Comparison of ENCODE assay signal across 8 cellular contexts in the genomic region with DNA sequence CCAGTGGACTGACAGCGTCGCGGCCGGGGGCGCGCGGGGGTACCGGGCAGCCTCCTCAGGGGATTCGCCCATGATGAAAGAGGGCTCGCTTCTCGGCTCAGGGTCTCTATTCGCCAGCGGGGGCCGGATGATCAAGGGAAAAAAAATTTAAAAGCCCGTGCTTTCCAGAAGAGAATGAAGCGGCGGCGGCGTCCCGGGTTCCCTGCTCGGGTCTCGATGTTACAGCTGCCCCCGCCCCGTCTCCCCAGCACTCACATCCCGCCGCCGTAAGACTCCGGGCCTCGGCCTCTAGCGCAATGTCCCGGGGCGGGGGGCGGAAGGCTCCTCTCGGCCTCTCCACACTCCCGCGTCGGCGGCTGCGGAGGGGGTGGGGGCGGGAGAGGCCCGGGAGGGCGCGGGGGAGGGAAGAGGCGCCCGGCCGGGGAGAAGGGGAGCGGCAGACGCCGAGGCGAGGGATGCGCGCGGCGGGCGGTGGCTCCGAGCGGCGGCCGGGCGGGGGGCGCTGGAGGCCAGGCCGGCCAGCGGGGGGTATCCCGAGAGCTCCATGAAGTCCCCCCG. TPM values are rescaled to one million over a fixed set of nuclear protein-coding genes. Genes with fewer than 3 reads are reported as not detected.
DNase-seq lines count a peak whose midpoint lies in the region; ATAC-seq and TF ChIP-seq lines count a peak whose summit lies in the region.

No MANE protein-coding gene starts in this region.

- H3K4me3 ChIP-seq in esophagus squamous epithelium: peak overlapping the region; percentile 38 to 74 (median 57)

- H3K36me3 Mint-ChIP-seq in WTC11: no peaks in the 10 kb centered on the region
- no peaks in the 10 kb centered on the region for H3K36me3 Mint-ChIP-seq in osteocyte (ENCODE audit: unreplicated experiment)

- H3K36me3 ChIP-seq in esophagus squamous epithelium: no peaks in the 10 kb centered on the region

- peaks cover 10 to 42% (median 16%) of the 10 kb centered on the region in 3 donors for H3K4me1 ChIP-seq in esophagus squamous epithelium

- no peak overlapping the region for H3K27ac Mint-ChIP-seq in WTC11
- H3K27ac Mint-ChIP-seq in osteocyte (ENCODE audit: unreplicated experiment): no peak overlapping the region

- no peaks in the 10 kb centered on the region for H3K9me3 Mint-ChIP-seq in WTC11
- no peaks in the 10 kb centered on the region for H3K9me3 Mint-ChIP-seq in osteocyte (ENCODE audit: unreplicated experiment)

- 2% methylated on average over 9 of the region's 65 CpGs; no CpG with 5 or more reads in 1 of the 2 donors for WGBS in esophagus squamous epithelium, 2 donors

- peaks cover 21% of the 10 kb centered on the region for H3K4me1 Mint-ChIP-seq in WTC11
- H3K4me1 Mint-ChIP-seq in osteocyte (ENCODE audit: unreplicated experiment): peaks cover 52% of the 10 kb centered on the region

- peak; percentile 14 for ATAC-seq in WTC11
- ATAC-seq in GM21447 (IDR thresholded peaks at IDR 0.05; ENCODE audit: unreplicated experiment): no peak
- ATAC-seq in GM19463 (IDR thresholded peaks at IDR 0.05; ENCODE audit: unreplicated experiment): no peak

- H3K4me3 Mint-ChIP-seq in WTC11 (peak overlapping the region; percentile 66), osteocyte (ENCODE audit: unreplicated experiment) (peak overlapping the region; percentile 73)

- DNase-seq in EH (ENCODE audit: low read depth): peak; percentile 41
- DNase-seq in WTC11 (ENCODE audit: low spot score): peak; percentile 63
- DNase-seq in esophagus squamous epithelium (lab: John Stamatoyannopoulos, UW): no peak
- no peak for DNase-seq in osteocyte (ENCODE audit: extremely low spot score, unreplicated experiment)
- DNase-seq in HK-2 (ENCODE audit: unreplicated experiment): no peak
- no peak for DNase-seq in NCI-H446 (lab: John Stamatoyannopoulos, UW)

- H3K27me3 Mint-ChIP-seq in WTC11 (ENCODE audit: low read depth) (peaks cover 91% of the 10 kb centered on the region), osteocyte (ENCODE audit: unreplicated experiment) (no peaks in the 10 kb centered on the region)

- TF ChIP-seq POLR2A in esophagus squamous epithelium (IDR thresholded peaks at IDR 0.05): no peak

- peak overlapping the region; percentile 68 to 83 (median 76) for H3K27ac ChIP-seq in esophagus squamous epithelium

- POLR2A ChIA-PET in WTC11 (lab: Charles Lee): interaction anchor here (0.6 to 1.5 kb wide), 4 partner anchors 9 to 488 kb away, joined by 3 to 4 read pairs (median 3); no protein-coding TSS in a partner anchor

- TF ChIP-seq CTCF in WTC11 (IDR thresholded peaks at IDR 0.05) (no peak), esophagus squamous epithelium (IDR thresholded peaks at IDR 0.05) (no peak), osteocyte (IDR thresholded peaks at IDR 0.05) (no peak)

- no peaks in the 10 kb centered on the region for H3K9me3 ChIP-seq in esophagus squamous epithelium

- intact Hi-C loops in esophagus squamous epithelium (cut with DNase I): no loop called here

- H3K27me3 ChIP-seq in esophagus squamous epithelium: peaks cover 11 to 67% (median 16%) of the 10 kb centered on the region in 4 donors

- CTCF ChIA-PET in WTC11 (lab: Charles Lee): interaction anchor here (0.5 to 3.6 kb wide), 12 partner anchors 10 to 233 kb away, joined by 3 to 27 read pairs (median 5); a partner anchor contains a TSS

TF ChIP-seq in WTC11, 78 proteins besides CTCF, POLR2A, EP300 and RAD21:
- TF ChIP-seq, protein P1, sequence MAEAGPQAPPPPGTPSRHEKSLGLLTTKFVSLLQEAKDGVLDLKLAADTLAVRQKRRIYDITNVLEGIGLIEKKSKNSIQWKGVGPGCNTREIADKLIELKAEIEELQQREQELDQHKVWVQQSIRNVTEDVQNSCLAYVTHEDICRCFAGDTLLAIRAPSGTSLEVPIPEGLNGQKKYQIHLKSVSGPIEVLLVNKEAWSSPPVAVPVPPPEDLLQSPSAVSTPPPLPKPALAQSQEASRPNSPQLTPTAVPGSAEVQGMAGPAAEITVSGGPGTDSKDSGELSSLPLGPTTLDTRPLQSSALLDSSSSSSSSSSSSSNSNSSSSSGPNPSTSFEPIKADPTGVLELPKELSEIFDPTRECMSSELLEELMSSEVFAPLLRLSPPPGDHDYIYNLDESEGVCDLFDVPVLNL (CRISPR knock-in tag; IDR thresholded peaks at IDR 0.05; ENCODE audit: borderline replicate concordance, low read depth): no peak
- TF ChIP-seq, protein P2, sequence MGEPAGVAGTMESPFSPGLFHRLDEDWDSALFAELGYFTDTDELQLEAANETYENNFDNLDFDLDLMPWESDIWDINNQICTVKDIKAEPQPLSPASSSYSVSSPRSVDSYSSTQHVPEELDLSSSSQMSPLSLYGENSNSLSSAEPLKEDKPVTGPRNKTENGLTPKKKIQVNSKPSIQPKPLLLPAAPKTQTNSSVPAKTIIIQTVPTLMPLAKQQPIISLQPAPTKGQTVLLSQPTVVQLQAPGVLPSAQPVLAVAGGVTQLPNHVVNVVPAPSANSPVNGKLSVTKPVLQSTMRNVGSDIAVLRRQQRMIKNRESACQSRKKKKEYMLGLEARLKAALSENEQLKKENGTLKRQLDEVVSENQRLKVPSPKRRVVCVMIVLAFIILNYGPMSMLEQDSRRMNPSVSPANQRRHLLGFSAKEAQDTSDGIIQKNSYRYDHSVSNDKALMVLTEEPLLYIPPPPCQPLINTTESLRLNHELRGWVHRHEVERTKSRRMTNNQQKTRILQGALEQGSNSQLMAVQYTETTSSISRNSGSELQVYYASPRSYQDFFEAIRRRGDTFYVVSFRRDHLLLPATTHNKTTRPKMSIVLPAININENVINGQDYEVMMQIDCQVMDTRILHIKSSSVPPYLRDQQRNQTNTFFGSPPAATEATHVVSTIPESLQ (CRISPR knock-in tag; IDR thresholded peaks at IDR 0.05): no peak
- TF ChIP-seq, protein P3, sequence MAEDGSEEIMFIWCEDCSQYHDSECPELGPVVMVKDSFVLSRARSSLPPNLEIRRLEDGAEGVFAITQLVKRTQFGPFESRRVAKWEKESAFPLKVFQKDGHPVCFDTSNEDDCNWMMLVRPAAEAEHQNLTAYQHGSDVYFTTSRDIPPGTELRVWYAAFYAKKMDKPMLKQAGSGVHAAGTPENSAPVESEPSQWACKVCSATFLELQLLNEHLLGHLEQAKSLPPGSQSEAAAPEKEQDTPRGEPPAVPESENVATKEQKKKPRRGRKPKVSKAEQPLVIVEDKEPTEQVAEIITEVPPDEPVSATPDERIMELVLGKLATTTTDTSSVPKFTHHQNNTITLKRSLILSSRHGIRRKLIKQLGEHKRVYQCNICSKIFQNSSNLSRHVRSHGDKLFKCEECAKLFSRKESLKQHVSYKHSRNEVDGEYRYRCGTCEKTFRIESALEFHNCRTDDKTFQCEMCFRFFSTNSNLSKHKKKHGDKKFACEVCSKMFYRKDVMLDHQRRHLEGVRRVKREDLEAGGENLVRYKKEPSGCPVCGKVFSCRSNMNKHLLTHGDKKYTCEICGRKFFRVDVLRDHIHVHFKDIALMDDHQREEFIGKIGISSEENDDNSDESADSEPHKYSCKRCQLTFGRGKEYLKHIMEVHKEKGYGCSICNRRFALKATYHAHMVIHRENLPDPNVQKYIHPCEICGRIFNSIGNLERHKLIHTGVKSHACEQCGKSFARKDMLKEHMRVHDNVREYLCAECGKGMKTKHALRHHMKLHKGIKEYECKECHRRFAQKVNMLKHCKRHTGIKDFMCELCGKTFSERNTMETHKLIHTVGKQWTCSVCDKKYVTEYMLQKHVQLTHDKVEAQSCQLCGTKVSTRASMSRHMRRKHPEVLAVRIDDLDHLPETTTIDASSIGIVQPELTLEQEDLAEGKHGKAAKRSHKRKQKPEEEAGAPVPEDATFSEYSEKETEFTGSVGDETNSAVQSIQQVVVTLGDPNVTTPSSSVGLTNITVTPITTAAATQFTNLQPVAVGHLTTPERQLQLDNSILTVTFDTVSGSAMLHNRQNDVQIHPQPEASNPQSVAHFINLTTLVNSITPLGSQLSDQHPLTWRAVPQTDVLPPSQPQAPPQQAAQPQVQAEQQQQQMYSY (CRISPR knock-in tag; IDR thresholded peaks at IDR 0.05): no peak
- TF ChIP-seq, protein P4, sequence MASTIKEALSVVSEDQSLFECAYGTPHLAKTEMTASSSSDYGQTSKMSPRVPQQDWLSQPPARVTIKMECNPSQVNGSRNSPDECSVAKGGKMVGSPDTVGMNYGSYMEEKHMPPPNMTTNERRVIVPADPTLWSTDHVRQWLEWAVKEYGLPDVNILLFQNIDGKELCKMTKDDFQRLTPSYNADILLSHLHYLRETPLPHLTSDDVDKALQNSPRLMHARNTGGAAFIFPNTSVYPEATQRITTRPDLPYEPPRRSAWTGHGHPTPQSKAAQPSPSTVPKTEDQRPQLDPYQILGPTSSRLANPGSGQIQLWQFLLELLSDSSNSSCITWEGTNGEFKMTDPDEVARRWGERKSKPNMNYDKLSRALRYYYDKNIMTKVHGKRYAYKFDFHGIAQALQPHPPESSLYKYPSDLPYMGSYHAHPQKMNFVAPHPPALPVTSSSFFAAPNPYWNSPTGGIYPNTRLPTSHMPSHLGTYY (CRISPR knock-in tag; IDR thresholded peaks at IDR 0.05): no peak
- TF ChIP-seq ZNF219 (CRISPR knock-in tag; IDR thresholded peaks at IDR 0.05; ENCODE audit: borderline replicate concordance) (no peak), TCF7 (CRISPR knock-in tag; IDR thresholded peaks at IDR 0.05; ENCODE audit: low read depth) (no peak)

RNA-seq across cellular contexts. Expression of a gene that starts 4.4 kb away (rescaled TPM):
- total RNA-seq in WTC11 (2021) (4.0 to 12.0 TPM (median 5.6 TPM) in 3 replicates), esophagus squamous epithelium (1 to 10 TPM in 3 of 4 donors, under 1 TPM in 1; 0.40 to 1.9 (median 1.5) TPM), osteocyte (12.9 and 15.4 TPM in 2 replicates)

RNA-seq across cellular contexts. Expression of a gene that starts 18.7 kb away (rescaled TPM):
- 0.31 TPM in 1 of 3 replicates, not detected in the others for total RNA-seq in WTC11 (2021)
- total RNA-seq in esophagus squamous epithelium: 1 to 10 TPM in 1 of 4 donors, under 1 TPM in 1, not detected in 2; 0.38 to 1.1 TPM
- total RNA-seq in osteocyte: 1.6 and 3.0 TPM in 2 replicates

Comparison
In these comparisons a context has a peak if more than half of its experiments do, and no peak if none do; other contexts are left out.
1. DNase-seq: peak in EH (single experiment) and WTC11 (single experiment); none in esophagus squamous epithelium (single experiment), osteocyte (single experiment), HK-2 (single experiment) and NCI-H446 (0 of 2).